ENCODE assay signal across 30 cellular contexts in the genomic region with DNA sequence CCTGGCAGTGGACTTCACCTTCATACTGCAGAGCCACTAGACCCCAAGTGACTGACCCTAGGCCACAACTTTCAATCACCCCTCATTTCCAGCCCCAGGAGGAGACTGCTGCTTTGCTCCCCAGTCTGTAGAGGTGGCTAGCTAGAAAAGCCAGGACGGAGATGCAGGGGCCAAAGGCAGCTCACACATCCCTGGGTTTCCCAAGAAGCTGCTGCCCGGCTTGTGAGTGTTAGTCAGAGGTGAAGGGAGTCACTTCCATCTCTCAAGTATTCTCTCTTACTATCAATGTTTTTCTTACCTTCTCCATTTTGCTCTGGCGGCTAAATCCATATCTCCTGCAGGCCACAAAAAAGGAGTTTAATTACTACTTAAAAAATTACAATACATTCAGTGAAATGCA.
"Had no signal": no experiment of that assay in that cellular context is flagged by ENCODE, and none has a peak within 500 bp of the region (broad histone marks: within the 10 kb centered on the region; RNA-seq: fewer than 3 reads in every experiment).

No MANE protein-coding gene starts in this region.

- H3K4me2 ChIP-seq: hepatocyte, smooth muscle cell had no signal

- DNase-seq: activated CD4-positive, alpha-beta memory T cell treated with anti-CD3 and anti-CD28 coated beads, Interleukin-2, amount 10 ng/mL, durations not matched to agents 7 days and 5 days; activated CD4-positive, alpha-beta T cell treated with anti-CD3 and anti-CD28 coated beads, Interleukin-2, amount 10 ng/mL, durations not matched to agents 7 days and 5 days; activated T-cell treated with anti-CD3 and anti-CD28 coated beads, Interleukin-2, amount 50 U/mL, for 48 hours; colonic mucosa; dorsolateral prefrontal cortex; effector memory CD4-positive, alpha-beta T cell; erythroblast; gastrocnemius medialis; kidney; left colon; mammary epithelial cell; naive B cell; nephron progenitor cell; pancreas; retina; stimulated activated CD4-positive, alpha-beta T cell treated with anti-CD3 and anti-CD28 coated beads, Interleukin-1b, Interleukin-23, amount 100 ng/mL, for 48 hours; stimulated activated naive CD4-positive, alpha-beta T cell; T-cell; tibial artery; upper lobe of right lung had no signal

- H2AFZ ChIP-seq: hepatocyte had no signal

- H3K9me3 ChIP-seq: colonic mucosa, gastrocnemius medialis, pancreas, prostate gland, suprapubic skin, tibial artery, upper lobe of right lung had no signal

- H3K79me2 ChIP-seq: hepatocyte had no signal

- H3K4me3 Mint-ChIP-seq: activated CD4-positive, alpha-beta memory T cell treated with anti-CD3 and anti-CD28 coated beads, Interleukin-2, amount 10 ng/mL, durations not matched to agents 7 days and 5 days; activated CD4-positive, alpha-beta T cell treated with anti-CD3 and anti-CD28 coated beads, Interleukin-2, amount 10 ng/mL, durations not matched to agents 7 days and 5 days; mesothelial cell of epicardium; naive B cell; nephron progenitor cell; T-cell; T-helper 2 cell treated with Interferon-gamma antibody and Interleukin-4, amounts not matched to agents 5 μg/mL and 100 μg/mL, for 36 hours had no signal

- H3K4me3 ChIP-seq: colonic mucosa, dorsolateral prefrontal cortex, gastrocnemius medialis, hepatocyte, pancreas, prostate gland, smooth muscle cell, suprapubic skin, tibial artery, upper lobe of right lung had no signal

- H3K4me1 ChIP-seq: colonic mucosa, pancreas, prostate gland had no signal

- H3K27me3 ChIP-seq: colonic mucosa, dorsolateral prefrontal cortex, gastrocnemius medialis, hepatocyte, pancreas, suprapubic skin, tibial artery, upper lobe of right lung had no signal

- H3K27ac Mint-ChIP-seq: activated CD4-positive, alpha-beta memory T cell treated with anti-CD3 and anti-CD28 coated beads, Interleukin-2, amount 10 ng/mL, durations not matched to agents 7 days and 5 days; activated CD4-positive, alpha-beta T cell treated with anti-CD3 and anti-CD28 coated beads, Interleukin-2, amount 10 ng/mL, durations not matched to agents 7 days and 5 days; activated naive CD4-positive, alpha-beta T cell treated with anti-CD3 and anti-CD28 coated beads, Interleukin-2, amount 50 U/mL, for 72 hours; activated T-helper 2 cell treated with anti-CD3 and anti-CD28 coated beads, Interferon-gamma antibody, Interleukin-2, Interleukin-4, amounts not matched to agents 10 μg/mL and 5 μg/mL and 100 μg/mL, durations not matched to agents 14 hours and 24 hours and 36 hours; mesothelial cell of epicardium; nephron progenitor cell; T-cell; T-helper 2 cell treated with Interferon-gamma antibody and Interleukin-4, amounts not matched to agents 5 μg/mL and 100 μg/mL, for 36 hours had no signal

- H3K4me1 Mint-ChIP-seq: activated CD4-positive, alpha-beta memory T cell treated with anti-CD3 and anti-CD28 coated beads, Interleukin-2, amount 10 ng/mL, durations not matched to agents 7 days and 5 days; activated CD4-positive, alpha-beta T cell treated with anti-CD3 and anti-CD28 coated beads, Interleukin-2, amount 10 ng/mL, durations not matched to agents 7 days and 5 days; nephron progenitor cell had no signal

- ATAC-seq: activated CD4-positive, CD25-positive, alpha-beta regulatory T cell treated with anti-CD3 and anti-CD28 coated beads, Interleukin-2, amount 50 U/mL, for 24 hours; activated naive CD4-positive, alpha-beta T cell treated with anti-CD3 and anti-CD28 coated beads, Interleukin-2, amount 50 U/mL, for 72 hours; gastrocnemius medialis; left colon; pancreas; T-cell; upper lobe of right lung had no signal

- H3K27ac ChIP-seq: colonic mucosa, dorsolateral prefrontal cortex, gastrocnemius medialis, hepatocyte, pancreas, prostate gland, suprapubic skin, tibial artery, upper lobe of right lung, VCaP had no signal

- FAIRE-seq: kidney, pancreas had no signal

- H3K27me3 Mint-ChIP-seq: activated CD4-positive, alpha-beta memory T cell treated with anti-CD3 and anti-CD28 coated beads, Interleukin-2, amount 10 ng/mL, durations not matched to agents 7 days and 5 days; activated CD4-positive, alpha-beta T cell treated with anti-CD3 and anti-CD28 coated beads, Interleukin-2, amount 10 ng/mL, durations not matched to agents 7 days and 5 days; naive B cell; T-cell had no signal

- H3K9me3 Mint-ChIP-seq: activated CD4-positive, alpha-beta memory T cell treated with anti-CD3 and anti-CD28 coated beads, Interleukin-2, amount 10 ng/mL, durations not matched to agents 7 days and 5 days; activated CD4-positive, alpha-beta T cell treated with anti-CD3 and anti-CD28 coated beads, Interleukin-2, amount 10 ng/mL, durations not matched to agents 7 days and 5 days; activated naive CD4-positive, alpha-beta T cell treated with anti-CD3 and anti-CD28 coated beads, Interleukin-2, amount 50 U/mL, for 72 hours; activated T-helper 2 cell treated with anti-CD3 and anti-CD28 coated beads, Interferon-gamma antibody, Interleukin-2, Interleukin-4, amounts not matched to agents 10 μg/mL and 5 μg/mL and 100 μg/mL, durations not matched to agents 14 hours and 24 hours and 36 hours; mesothelial cell of epicardium; naive B cell; nephron progenitor cell; T-cell; T-helper 2 cell treated with Interferon-gamma antibody and Interleukin-4, amounts not matched to agents 5 μg/mL and 100 μg/mL, for 36 hours had no signal
